8 cellular contexts compared by ENCODE assay signal in the genomic region with DNA sequence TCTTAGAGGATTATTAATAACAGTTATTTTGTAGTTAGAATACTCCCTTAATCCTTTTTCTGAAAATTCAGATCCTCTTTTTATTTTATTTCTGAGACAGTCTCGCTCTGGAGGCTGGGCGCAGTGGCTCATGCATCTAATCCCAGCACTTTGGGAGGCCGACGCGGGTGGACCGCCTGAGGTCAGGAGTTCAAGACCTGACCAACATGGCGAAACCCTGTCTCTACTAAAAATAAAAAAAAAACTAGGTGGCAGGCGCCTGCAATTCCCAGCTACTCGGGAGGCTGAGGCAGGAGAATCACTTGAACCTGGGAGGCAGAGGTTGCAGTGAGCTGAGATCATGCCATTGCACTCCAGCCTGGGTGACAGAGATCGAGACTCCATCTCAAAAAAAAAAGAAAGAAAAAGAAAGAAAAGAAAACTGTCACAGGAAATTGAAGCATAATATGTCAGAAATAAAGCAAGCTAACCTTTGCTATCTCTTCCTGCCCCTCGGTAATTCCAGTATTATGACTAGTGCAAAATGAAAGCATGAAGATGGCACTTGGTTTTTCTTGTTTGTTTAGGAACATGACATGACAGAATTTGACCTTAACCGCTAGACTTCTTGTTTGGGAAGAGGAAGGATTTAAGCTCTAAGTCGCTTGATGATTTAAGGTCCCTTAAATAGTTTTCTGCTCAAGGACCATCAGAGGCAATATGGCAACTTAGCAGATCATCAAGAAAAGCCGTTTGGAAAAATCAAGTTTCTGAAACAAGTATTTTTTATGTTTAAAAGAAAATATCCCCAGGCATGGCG. TPM values are rescaled to one million over a fixed set of nuclear protein-coding genes. Genes with fewer than 3 reads are reported as not detected.
DNase-seq lines count a peak whose midpoint lies in the region; ATAC-seq and TF ChIP-seq lines count a peak whose summit lies in the region.

No MANE protein-coding gene starts in this region.

- H3K27me3 Mint-ChIP-seq in CD4-positive, alpha-beta T cell: no peaks in the 10 kb centered on the region
- no peaks in the 10 kb centered on the region for H3K27me3 Mint-ChIP-seq in naive thymus-derived CD4-positive, alpha-beta T cell

- no peaks in the 10 kb centered on the region for H3K4me1 ChIP-seq in breast epithelium
- peaks cover 25 to 38% of the 10 kb centered on the region in 2 donors for H3K4me1 ChIP-seq in naive thymus-derived CD4-positive, alpha-beta T cell (ENCODE audit: control insufficient read depth in 2 of 2, insufficient read depth in 2 of 2, low read length in 2 of 2)

- no peak for DNase-seq in CD4-positive, alpha-beta T cell
- DNase-seq in NCI-H2227 (lab: John Stamatoyannopoulos, UW; ENCODE audit: unreplicated experiment) (peak; percentile 12), breast epithelium (ENCODE audit: low spot score in 2 of 2) (peak in 1 of 2 donors; percentile 17), HCEC 1CT (no peak), foreskin melanocyte (no peak), inferior parietal cortex (ENCODE audit: extremely low spot score) (no peak)
- DNase-seq in naive thymus-derived CD4-positive, alpha-beta T cell: peak in 3 of 9 donors; percentile 34 to 44 (median 35)

- no peak for TF ChIP-seq CTCF in CD4-positive, alpha-beta T cell (IDR thresholded peaks at IDR 0.05)
- no peak for TF ChIP-seq CTCF in breast epithelium (IDR thresholded peaks at IDR 0.05)

- peak overlapping the region; percentile 99 for H3K4me3 Mint-ChIP-seq in CD4-positive, alpha-beta T cell
- H3K4me3 Mint-ChIP-seq in naive thymus-derived CD4-positive, alpha-beta T cell: peak overlapping the region; percentile 86 to 100 (median 98)

- ATAC-seq in CD4-positive, alpha-beta T cell (ENCODE audit: poor library complexity): no peak
- no peak for ATAC-seq in naive thymus-derived CD4-positive, alpha-beta T cell
- ATAC-seq in HG03457 (IDR thresholded peaks at IDR 0.05; ENCODE audit: unreplicated experiment): no peak

- CTCF ChIA-PET in CD4-positive, alpha-beta T cell (lab: Charles Lee): interaction anchor here (2.2 to 3.5 kb wide), 3 partner anchors 25 to 210 kb away, joined by 18 to 32 read pairs (median 21); partner anchors contain the start of genes PHF20 and SCAND1
- CTCF ChIA-PET in naive thymus-derived CD4-positive, alpha-beta T cell (lab: Charles Lee): interaction anchor here (0.6 to 4.0 kb wide), 6 partner anchors 21 to 237 kb away, joined by 3 to 58 read pairs (median 4); partner anchors contain the start of gene PHF20

- peak overlapping the region; percentile 92 for H3K27ac ChIP-seq in CD4-positive, alpha-beta T cell (ENCODE audit: low read depth, low read length)
- peak overlapping the region; percentile 99 to 100 for H3K27ac ChIP-seq in breast epithelium
- H3K27ac ChIP-seq in naive thymus-derived CD4-positive, alpha-beta T cell (ENCODE audit: low read depth, low read length): peak overlapping the region; percentile 92

- POLR2A ChIA-PET in CD4-positive, alpha-beta T cell (lab: Charles Lee): interaction anchor here (0.7 to 13.0 kb wide), 26 partner anchors 9 to 597 kb away, joined by 3 to 891 read pairs (median 8); partner anchors contain the start of genes CEP250, CPNE1, EDEM2 and ERGIC3
- POLR2A ChIA-PET in naive thymus-derived CD4-positive, alpha-beta T cell (lab: Charles Lee): interaction anchor here (0.6 to 14.0 kb wide), 32 partner anchors 10 to 1271 kb away, joined by 3 to 733 read pairs (median 8); partner anchors contain the start of genes CEP250, CPNE1, NFS1 and PHF20

- TF ChIP-seq POLR2A in breast epithelium (IDR thresholded peaks at IDR 0.05): no peak

- peaks cover 46% of the 10 kb centered on the region for H3K4me1 Mint-ChIP-seq in CD4-positive, alpha-beta T cell (ENCODE audit: low read depth)
- H3K4me1 Mint-ChIP-seq in naive thymus-derived CD4-positive, alpha-beta T cell: peaks cover 13 to 42% (median 35%) of the 10 kb centered on the region in 7 donors

- no peak overlapping the region for H3K4me3 ChIP-seq in breast epithelium
- H3K4me3 ChIP-seq in naive thymus-derived CD4-positive, alpha-beta T cell (ENCODE audit: low read length): peak overlapping the region; percentile 87

- no peaks in the 10 kb centered on the region for H3K9me3 ChIP-seq in CD4-positive, alpha-beta T cell (ENCODE audit: control insufficient read depth, low read length)
- H3K9me3 ChIP-seq in breast epithelium: no peaks in the 10 kb centered on the region
- H3K9me3 ChIP-seq in naive thymus-derived CD4-positive, alpha-beta T cell (ENCODE audit: control insufficient read depth in 2 of 3, low read length in 3 of 3): no peaks in the 10 kb centered on the region

- peaks cover 40% of the 10 kb centered on the region for H3K36me3 Mint-ChIP-seq in CD4-positive, alpha-beta T cell (ENCODE audit: low read depth)
- peaks cover 5 to 26% (median 20%) of the 10 kb centered on the region in 5 donors for H3K36me3 Mint-ChIP-seq in naive thymus-derived CD4-positive, alpha-beta T cell

- no peaks in the 10 kb centered on the region for H3K27me3 ChIP-seq in CD4-positive, alpha-beta T cell (ENCODE audit: control insufficient read depth, insufficient read depth, low read length)
- no peaks in the 10 kb centered on the region for H3K27me3 ChIP-seq in breast epithelium
- no peaks in the 10 kb centered on the region for H3K27me3 ChIP-seq in naive thymus-derived CD4-positive, alpha-beta T cell (ENCODE audit: control insufficient read depth in 2 of 2, insufficient read depth in 2 of 2, low read length in 2 of 2)

- H3K9me3 Mint-ChIP-seq in CD4-positive, alpha-beta T cell: no peaks in the 10 kb centered on the region
- H3K9me3 Mint-ChIP-seq in naive thymus-derived CD4-positive, alpha-beta T cell: peaks cover 0 to 10% (median 0%) of the 10 kb centered on the region in 11 donors

- peaks cover 1% of the 10 kb centered on the region for H3K36me3 ChIP-seq in breast epithelium
- H3K36me3 ChIP-seq in naive thymus-derived CD4-positive, alpha-beta T cell (ENCODE audit: control insufficient read depth in 2 of 3, insufficient read depth in 3 of 3, low read length in 3 of 3): peaks cover 13 to 27% (median 19%) of the 10 kb centered on the region in 3 experiments

- peak overlapping the region; percentile 99 for H3K27ac Mint-ChIP-seq in CD4-positive, alpha-beta T cell
- H3K27ac Mint-ChIP-seq in naive thymus-derived CD4-positive, alpha-beta T cell: peak overlapping the region; percentile 96 to 100 (median 100)

- intact Hi-C loops in CD4-positive, alpha-beta T cell (cut with DNase I, micrococcal nuclease): loop anchor here (1.0 to 10.0 kb wide), 5 partner anchors 24 to 289 kb away; partner anchors contain the start of genes CEP250 (in 1 of the 2), CPNE1 (in 1 of the 2), RBM12 (in 1 of the 2) and SCAND1 (in 1 of the 2)
- intact Hi-C loops in breast epithelium (cut with DNase I; ENCODE audit: low total_unique reads): no loop called here
- intact Hi-C loops in naive thymus-derived CD4-positive, alpha-beta T cell (cut with micrococcal nuclease): loop anchor here (2.0 to 10.0 kb wide), 7 partner anchors 141 to 1752 kb away; partner anchors contain the start of genes ACSS2 (in 2 of the 2), EIF2S2 (in 1 of the 2), GGT7 (in 1 of the 2) and MROH8 (in 1 of the 2)

RNA-seq across cellular contexts. Expression of gene RBM39, which starts 1.8 kb away (rescaled TPM):
- total RNA-seq in CD4-positive, alpha-beta T cell: 1,000 to 10,000 TPM; 1,057 to 1,091 TPM
- total RNA-seq in breast epithelium: 100 to 1,000 TPM; 305 to 660 (median 527) TPM
- 1,000 to 10,000 TPM in 2 of 5 experiments, 100 to 1,000 TPM in 3; 372 to 1,041 (median 699) TPM for total RNA-seq in naive thymus-derived CD4-positive, alpha-beta T cell
- 100 to 1,000 TPM; 100 to 152 TPM for polyA plus RNA-seq in naive thymus-derived CD4-positive, alpha-beta T cell

RNA-seq across cellular contexts. Expression of gene PHF20, which starts 27.9 kb away (rescaled TPM):
- 100 to 1,000 TPM; 119 to 126 TPM for total RNA-seq in CD4-positive, alpha-beta T cell
- 10 to 100 TPM; 48.5 to 60.0 (median 59.7) TPM for total RNA-seq in breast epithelium
- 100 to 1,000 TPM in 2 of 5 experiments, 10 to 100 TPM in 3; 57.5 to 157 (median 78.0) TPM for total RNA-seq in naive thymus-derived CD4-positive, alpha-beta T cell
- 100 to 1,000 TPM in 1 of 2 donors, 10 to 100 TPM in 1; 99.9 to 138 TPM for polyA plus RNA-seq in naive thymus-derived CD4-positive, alpha-beta T cell

RNA-seq across cellular contexts. Expression of gene ROMO1, which starts 44.7 kb away (rescaled TPM):
- 10 to 100 TPM; 32.9 to 35.8 TPM for total RNA-seq in CD4-positive, alpha-beta T cell
- total RNA-seq in breast epithelium: 100 to 1,000 TPM; 231 to 348 (median 306) TPM
- 10 to 100 TPM; 33.2 to 85.5 (median 38.5) TPM for total RNA-seq in naive thymus-derived CD4-positive, alpha-beta T cell
- 100 to 1,000 TPM; 269 to 293 TPM for polyA plus RNA-seq in naive thymus-derived CD4-positive, alpha-beta T cell

RNA-seq across cellular contexts. Expression of gene NFS1, which starts 44.7 kb away (rescaled TPM):
- 10 to 100 TPM; 10.6 to 11.5 TPM for total RNA-seq in CD4-positive, alpha-beta T cell
- 10 to 100 TPM; 31.7 to 39.7 (median 36.1) TPM for total RNA-seq in breast epithelium
- 10 to 100 TPM; 18.2 to 41.1 (median 35.0) TPM for total RNA-seq in naive thymus-derived CD4-positive, alpha-beta T cell
- polyA plus RNA-seq in naive thymus-derived CD4-positive, alpha-beta T cell: 10 to 100 TPM in 1 of 2 donors, 1 to 10 TPM in 1; 9.7 to 27.7 TPM
